Comparison of ENCODE assay signal across 10 cellular contexts in the genomic region with DNA sequence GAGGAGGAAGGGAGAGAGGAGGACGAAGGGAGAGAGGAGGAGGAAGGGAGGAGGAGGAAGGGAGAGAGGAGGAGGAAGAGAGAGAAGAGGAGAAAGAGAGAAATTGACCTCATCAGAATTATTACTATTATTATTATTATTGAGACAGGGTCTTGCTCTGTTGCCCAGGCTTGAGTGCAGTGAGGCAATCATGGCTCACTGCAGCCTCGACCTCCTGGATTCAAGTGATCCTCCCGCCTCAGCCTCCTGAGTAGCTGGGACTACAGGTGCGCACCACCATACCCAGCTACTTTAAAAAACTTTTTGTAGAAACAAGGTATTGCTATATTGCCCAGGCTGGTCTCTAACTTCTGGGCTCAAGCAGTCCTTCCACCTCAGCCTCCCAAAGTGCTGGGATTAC. TPM values are rescaled to one million over a fixed set of nuclear protein-coding genes. Genes with fewer than 3 reads are reported as not detected.
"Had no signal": no experiment of that assay in that cellular context is flagged by ENCODE, and none has a peak within 500 bp of the region (broad histone marks: within the 10 kb centered on the region; RNA-seq: fewer than 3 reads in every experiment).

No MANE protein-coding gene starts in this region.

RNA-seq across cellular contexts. Expression of a gene that starts 39.2 kb away (rescaled TPM):
- total RNA-seq: cerebellum, dermis microvascular lymphatic vessel endothelial cell, endodermal cell, gastrocnemius medialis, glomerular endothelial cell, heart right ventricle, left ventricle myocardium inferior, mammary epithelial cell, mononuclear cell, myocyte had no signal
- polyA plus RNA-seq: heart right ventricle, mammary epithelial cell had no signal
